In genomic region chr19:15161028-15161984, GRCh38 we compare ENCODE assay signal across 8 cellular contexts.
DNase-seq lines count a peak whose midpoint lies in the region; ATAC-seq, FAIRE-seq and TF ChIP-seq lines count a peak whose summit lies in the region.

No MANE protein-coding gene starts in this region.

- TF ChIP-seq CTCF in AG09319 (IDR thresholded peaks at IDR 0.05; ENCODE audit: low read depth, low read length) (peak; percentile 49), fibroblast of pulmonary artery (IDR thresholded peaks at IDR 0.05; ENCODE audit: low read length, missing control alignments) (peak; percentile 43)

- intact Hi-C loops in head of caudate nucleus (cut with DNase I) = no loop called here

- DNase-seq in AG09319 (ENCODE audit: extremely low read depth, low read depth) (no peak), GM18507 (ENCODE audit: extremely low spot score, insufficient read length, low read depth) (peak; percentile 35), NCI-H82 treated with DMSO at 0.1 percent for 48 hours (lab: John Stamatoyannopoulos, UW; ENCODE audit: unreplicated experiment) (peak; percentile 42), fibroblast of pulmonary artery (ENCODE audit: low read depth) (peak; percentile 36), head of caudate nucleus (no peak)

- no peak overlapping the region for H3K4me3 ChIP-seq in fibroblast of pulmonary artery (replicated peaks; ENCODE audit: low read depth, low read length)

- ATAC-seq in GM21528 (IDR thresholded peaks at IDR 0.05; ENCODE audit: low FRiP score, unreplicated experiment) = no peak
- ATAC-seq in HG03025 (IDR thresholded peaks at IDR 0.05; ENCODE audit: low FRiP score, unreplicated experiment) = no peak
- ATAC-seq in GM19324 (IDR thresholded peaks at IDR 0.05; ENCODE audit: low FRiP score, unreplicated experiment) = no peak

- FAIRE-seq in GM18507 (lab: Jason Lieb, UNC) = no peak

Comparison
In these comparisons a context has a peak if more than half of its experiments do, and no peak if none do; other contexts are left out.
1. DNase-seq: peak in GM18507 (single experiment), NCI-H82 treated with DMSO at 0.1 percent for 48 hours (single experiment) and fibroblast of pulmonary artery (single experiment); none in AG09319 (single experiment) and head of caudate nucleus (0 of 42).